In genomic region chr2:62254424-62255266, GRCh38 we compare ENCODE assay signal across 16 cellular contexts.
"Had no signal": no experiment of that assay in that cellular context is flagged by ENCODE, and none has a peak within 500 bp of the region (broad histone marks: within the 10 kb centered on the region; RNA-seq: fewer than 3 reads in every experiment).

No MANE protein-coding gene starts in this region.

- H3K4me3 ChIP-seq: colonic mucosa, tibial artery, uterus had no signal

- H3K9me3 ChIP-seq: colonic mucosa, tibial artery, uterus had no signal

- ATAC-seq: activated T-cell treated with anti-CD3 and anti-CD28 coated beads, Interleukin-2, amount 50 U/mL, for 4 hours; natural killer cell treated with Interleukin-12 subunit alpha and Interleukin-12 subunit beta and Interleukin-15 and Interleukin-18, amount 100 ng/mL, for 72 hours had no signal

- H3K36me3 ChIP-seq: colonic mucosa, tibial artery, uterus had no signal

- DNase-seq: activated CD4-positive, alpha-beta T cell treated with anti-CD3 and anti-CD28 coated beads, Interleukin-2, amount 50 U/mL, for 1 hour; activated CD4-positive, CD25-positive, alpha-beta regulatory T cell treated with anti-CD3 and anti-CD28 coated beads, Interleukin-2, amount 50 U/mL, for 72 hours; activated CD8-positive, alpha-beta memory T cell treated with anti-CD3 and anti-CD28 coated beads, Interleukin-2, amount 50 U/mL, for 4 hours; activated naive CD4-positive, alpha-beta T cell treated with anti-CD3 and anti-CD28 coated beads for 36 hours; activated T-cell treated with anti-CD3 and anti-CD28 coated beads, Interleukin-2, amount 50 U/mL, for 4 hours; central memory CD4-positive, alpha-beta T cell; colonic mucosa; endodermal cell; foreskin fibroblast; stimulated activated CD4-positive, alpha-beta T cell treated with anti-CD3 and anti-CD28 coated beads, Interleukin-2, amount 100 ng/mL, for 24 hours; stimulated activated naive CD4-positive, alpha-beta T cell treated with Interleukin-2 at 50 U/mL for 16 hours; tibial artery; uterus had no signal

- H3K27me3 ChIP-seq: colonic mucosa, tibial artery, uterus had no signal

- H3K27ac ChIP-seq: colonic mucosa, epithelial cell of prostate, tibial artery, uterus, VCaP had no signal

- H3K4me1 ChIP-seq: colonic mucosa, tibial artery, uterus had no signal
